17 cellular contexts compared by ENCODE assay signal in the genomic region with DNA sequence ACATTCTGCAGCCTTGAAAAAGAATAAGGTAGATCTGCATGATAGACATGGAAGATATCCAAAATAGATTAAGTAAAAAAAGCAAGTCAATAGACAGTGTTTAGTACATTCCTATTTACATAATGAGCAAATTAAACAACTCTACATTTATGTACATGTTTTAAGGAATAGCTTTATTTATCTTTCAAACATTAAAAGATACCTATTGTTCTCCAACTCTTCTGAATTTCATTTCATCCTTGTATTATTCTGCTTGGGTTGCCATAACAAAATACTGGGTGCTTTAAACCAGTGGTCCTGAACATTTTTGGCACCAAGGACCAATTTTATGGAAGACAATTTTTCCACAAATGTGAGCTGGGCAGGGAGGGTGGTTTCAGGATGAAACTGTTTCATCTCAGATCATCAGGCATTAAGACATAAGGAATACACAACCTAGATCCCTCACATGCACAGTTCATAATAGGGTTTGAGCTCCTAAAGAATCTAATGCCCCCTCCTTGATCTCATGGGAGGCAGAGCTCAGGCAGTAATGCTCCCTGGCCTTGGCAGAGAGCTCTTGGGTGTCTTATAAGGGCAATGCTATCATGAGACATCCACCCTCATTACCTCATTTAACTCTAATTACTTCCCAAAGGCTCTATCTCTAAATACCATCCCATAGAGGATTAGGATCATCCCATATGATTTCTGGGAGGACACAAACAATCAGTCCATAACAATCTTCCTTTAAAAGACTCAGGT. TPM values are rescaled to one million over a fixed set of nuclear protein-coding genes. Genes with fewer than 3 reads are reported as not detected.
DNase-seq lines count a peak whose midpoint lies in the region; ATAC-seq, FAIRE-seq and TF ChIP-seq lines count a peak whose summit lies in the region.
"Had no signal": no experiment of that assay in that cellular context is flagged by ENCODE, and none has a peak within 500 bp of the region (broad histone marks: within the 10 kb centered on the region; RNA-seq: fewer than 3 reads in every experiment).

No MANE protein-coding gene starts in this region.

- no peak overlapping the region for H3K4me3 ChIP-seq in PC-3 (ENCODE audit: low read length)
- no peak overlapping the region for H3K4me3 ChIP-seq in keratinocyte (ENCODE audit: control insufficient read depth in 2 of 3, extremely low read depth in 1 of 3, insufficient read depth in 2 of 3, low read depth in 1 of 3, low read length in 3 of 3)
- H3K4me3 ChIP-seq: A549, GM12878, GM23248 had no signal

- H3K36me3 ChIP-seq in PC-3 (ENCODE audit: low read depth, low read length), result no peaks in the 10 kb centered on the region
- no peaks in the 10 kb centered on the region for H3K36me3 ChIP-seq in keratinocyte (ENCODE audit: control insufficient read depth in 2 of 2, extremely low read depth in 1 of 2, insufficient read depth in 2 of 2, low read length in 2 of 2)
- H3K36me3 ChIP-seq: BE2C had no signal

- no peaks in the 10 kb centered on the region for H3K9me2 ChIP-seq in PC-3 (replicated peaks; ENCODE audit: low read length)

- no peaks in the 10 kb centered on the region for H3K9me1 ChIP-seq in keratinocyte (ENCODE audit: control insufficient read depth, extremely low read depth, insufficient read depth, low read length)

- DNase-seq in D341Med (ENCODE audit: low spot score), result peak; percentile 78
- peak; percentile 57 for DNase-seq in PC-3
- DNase-seq in keratinocyte (ENCODE audit: low read depth, low spot score), result no peak
- DNase-seq in NCI-H1436 (lab: John Stamatoyannopoulos, UW), result no peak
- DNase-seq in COLO829 (ENCODE audit: low spot score), result no peak
- no peak for DNase-seq in NOMO-1 treated with DMSO at 0.1 percent for 48 hours (lab: John Stamatoyannopoulos, UW; ENCODE audit: unreplicated experiment)
- DNase-seq: BE2C; Caco-2; CD8-positive, alpha-beta T cell; DMS 273 treated with DMSO at 0.1 percent for 48 hours; DMS79 had no signal

- no peaks in the 10 kb centered on the region for H3K36me3 Mint-ChIP-seq in activated T-helper 17 cell treated with anti-CD3 and anti-CD28 coated beads, Interleukin-2, amount 50 U/mL, for 72 hours (ENCODE audit: low read depth)
- H3K36me3 Mint-ChIP-seq: CD14-positive monocyte; CD8-positive, alpha-beta T cell had no signal

- FAIRE-seq in keratinocyte (lab: Jason Lieb, UNC), result no peak
- FAIRE-seq: GM12878, H54 had no signal

- H3F3A ChIP-seq in PC-3 (ENCODE audit: low read length, unreplicated experiment), result peaks cover 12% of the 10 kb centered on the region

- H3K27me3 ChIP-seq in PC-3 (ENCODE audit: low read length) (no peaks in the 10 kb centered on the region), keratinocyte (ENCODE audit: control insufficient read depth, extremely low read depth, insufficient read depth, low read length) (no peaks in the 10 kb centered on the region)
- H3K27me3 ChIP-seq: BE2C had no signal

- H3K27ac Mint-ChIP-seq in activated T-helper 17 cell treated with anti-CD3 and anti-CD28 coated beads, Interleukin-2, amount 50 U/mL, for 72 hours, result peak overlapping the region; percentile 17
- H3K27ac Mint-ChIP-seq: CD14-positive monocyte; CD8-positive, alpha-beta T cell had no signal

- no TSS peak for BruUV-seq in PC-3 (replicated peaks; lab: Mats Ljungman, UMichigan)

- H3K79me2 ChIP-seq in PC-3 (ENCODE audit: low read length) (no peaks in the 10 kb centered on the region), keratinocyte (ENCODE audit: control insufficient read depth, insufficient read depth, low read length) (no peaks in the 10 kb centered on the region)

- H3K4me1 ChIP-seq in PC-3 (ENCODE audit: insufficient read depth, low read length) (peaks cover 28% of the 10 kb centered on the region), keratinocyte (ENCODE audit: control insufficient read depth, extremely low read depth, insufficient read depth, low read length) (peaks cover 9% of the 10 kb centered on the region)
- H3K4me1 ChIP-seq: A549, BE2C, Caco-2 had no signal

- CTCF ChIA-PET in PC-3 (lab: Charles Lee), result interaction anchor here (0.7 kb wide), 1 partner anchor 107 kb away, joined by 3 read pairs; no protein-coding TSS in a partner anchor

- peak; percentile 71 for ATAC-seq in PC-3
- ATAC-seq in activated T-helper 17 cell treated with anti-CD3 and anti-CD28 coated beads, Interleukin-2, amount 50 U/mL, for 72 hours (replicated peaks), result no peak
- ATAC-seq: CD8-positive, alpha-beta T cell; GM12878 had no signal

- H3K27ac ChIP-seq in PC-3 (ENCODE audit: low read length) (peak overlapping the region; percentile 99), keratinocyte (ENCODE audit: control insufficient read depth, insufficient read depth, low read length) (peak overlapping the region; percentile 47)
- H3K27ac ChIP-seq: A549, GM23248 had no signal

- intact Hi-C loops in PC-3 (cut with micrococcal nuclease), result loop anchor here (1.0 to 5.0 kb wide), 4 partner anchors 23 to 372 kb away; a partner anchor contains a TSS

- peak overlapping the region; percentile 89 for H3K9ac ChIP-seq in PC-3 (ENCODE audit: low read length)
- no peak overlapping the region for H3K9ac ChIP-seq in keratinocyte (ENCODE audit: control insufficient read depth, extremely low read depth, insufficient read depth, low read length)
- H3K9ac ChIP-seq: GM23248 had no signal

- dilution Hi-C loops in keratinocyte (cut with MboI; ENCODE audit: extremely low pct_ligation_motif_present, low sequenced_read_pairs), result no loop called here

- no peak overlapping the region for H3K4me3 Mint-ChIP-seq in activated T-helper 17 cell treated with anti-CD3 and anti-CD28 coated beads, Interleukin-2, amount 50 U/mL, for 72 hours
- H3K4me3 Mint-ChIP-seq: CD14-positive monocyte; CD8-positive, alpha-beta T cell had no signal

- POLR2A ChIA-PET in PC-3 (lab: Charles Lee; ENCODE audit: unreplicated experiment), result interaction anchor here (0.6 to 1.0 kb wide), 4 partner anchors 9 to 140 kb away, joined by 3 to 5 read pairs (median 3); a partner anchor contains a TSS

- H3K9me3 ChIP-seq in PC-3 (ENCODE audit: low read length) (no peaks in the 10 kb centered on the region), keratinocyte (ENCODE audit: control insufficient read depth, low read depth, low read length) (no peaks in the 10 kb centered on the region)
- H3K9me3 ChIP-seq: A549, BE2C, Caco-2 had no signal

- H3K27me3 Mint-ChIP-seq in activated T-helper 17 cell treated with anti-CD3 and anti-CD28 coated beads, Interleukin-2, amount 50 U/mL, for 72 hours, result peaks cover 2% of the 10 kb centered on the region

- no peak overlapping the region for H2AFZ ChIP-seq in PC-3 (ENCODE audit: low read length)
- no peak overlapping the region for H2AFZ ChIP-seq in keratinocyte (ENCODE audit: control insufficient read depth, low read length)

- H4K20me1 ChIP-seq in PC-3 (ENCODE audit: low read length) (no peaks in the 10 kb centered on the region), keratinocyte (ENCODE audit: control insufficient read depth, extremely low read depth, insufficient read depth, low read length) (no peaks in the 10 kb centered on the region)

- H3K4me1 Mint-ChIP-seq in activated T-helper 17 cell treated with anti-CD3 and anti-CD28 coated beads, Interleukin-2, amount 50 U/mL, for 72 hours, result no peaks in the 10 kb centered on the region
- H3K4me1 Mint-ChIP-seq: CD14-positive monocyte had no signal

- H3K9me3 Mint-ChIP-seq in activated T-helper 17 cell treated with anti-CD3 and anti-CD28 coated beads, Interleukin-2, amount 50 U/mL, for 72 hours, result no peaks in the 10 kb centered on the region
- H3K9me3 Mint-ChIP-seq: CD8-positive, alpha-beta T cell had no signal

- H3K4me2 ChIP-seq in PC-3 (ENCODE audit: low read length) (peak overlapping the region; percentile 66), keratinocyte (ENCODE audit: control insufficient read depth, extremely low read depth, insufficient read depth, low read depth, low read length) (no peak overlapping the region)
- H3K4me2 ChIP-seq: A549 had no signal

- TF ChIP-seq CTCF in PC-3 (conservative IDR thresholded peaks at IDR 0.05; ENCODE audit: low read depth, low read length) (no peak), keratinocyte (optimal IDR thresholded peaks at IDR 0.05 in 1 of 3, IDR thresholded peaks at IDR 0.05 in 1 of 3, conservative IDR thresholded peaks at IDR 0.05 in 1 of 3; ENCODE audit: extremely low read depth in 1 of 3, insufficient read depth in 2 of 3, low read length in 3 of 3) (no peak)

RNA-seq across cellular contexts. Expression of a gene that starts 6.8 kb away (rescaled TPM):
- 51.6 and 57.6 TPM in 2 replicates for total RNA-seq in PC-3 (2014; rRNA removed)
- 10 to 100 TPM; 41.6 to 51.3 TPM for total RNA-seq in activated T-helper 17 cell treated with anti-CD3 and anti-CD28 coated beads, Interleukin-2, amount 50 U/mL, for 72 hours
- 26.9 to 54.0 TPM (median 31.4 TPM) in 3 replicates for polyA plus RNA-seq in keratinocyte
- polyA plus RNA-seq in keratinocyte (2011; ENCODE audit: low read depth), result 43.0 TPM
- polyA plus RNA-seq in keratinocyte (2011; cell fraction: cytosol; rRNA removed), result 15.5 and 29.8 TPM in 2 replicates
- polyA plus RNA-seq in keratinocyte (2011; cell fraction: nucleus; rRNA removed), result 34.7 and 55.8 TPM in 2 replicates
- 23.9 and 37.4 TPM in 2 replicates for polyA plus RNA-seq in keratinocyte (2012; ENCODE audit: low replicate concordance)
- 1.9 to 34.7 TPM (median 13.1 TPM) in 3 replicates for polyA minus RNA-seq in keratinocyte
- 37.4 TPM for polyA minus RNA-seq in keratinocyte (2011; cell fraction: cytosol; rRNA and poly(A)+ RNA removed)
- 28.5 and 60.0 TPM in 2 replicates for polyA minus RNA-seq in keratinocyte (2011; cell fraction: nucleus; rRNA and poly(A)+ RNA removed)

RNA-seq across cellular contexts. Expression of a gene that starts 8.1 kb away (rescaled TPM):
- total RNA-seq in PC-3 (2014; rRNA removed), result 486 and 540 TPM in 2 replicates
- 100 to 1,000 TPM in 1 of 2 donors, 10 to 100 TPM in 1; 83.0 to 118 TPM for total RNA-seq in activated T-helper 17 cell treated with anti-CD3 and anti-CD28 coated beads, Interleukin-2, amount 50 U/mL, for 72 hours
- 97.3 to 185 TPM (median 145 TPM) in 3 replicates for polyA plus RNA-seq in keratinocyte
- 70.4 TPM for polyA plus RNA-seq in keratinocyte (2011; ENCODE audit: low read depth)
- polyA plus RNA-seq in keratinocyte (2011; cell fraction: cytosol; rRNA removed), result 126 and 173 TPM in 2 replicates
- polyA plus RNA-seq in keratinocyte (2011; cell fraction: nucleus; rRNA removed), result 102 and 104 TPM in 2 replicates
- polyA plus RNA-seq in keratinocyte (2012; ENCODE audit: low replicate concordance), result 136 and 152 TPM in 2 replicates
- 31.7 to 37.3 TPM (median 34.9 TPM) in 3 replicates for polyA minus RNA-seq in keratinocyte
- polyA minus RNA-seq in keratinocyte (2011; cell fraction: cytosol; rRNA and poly(A)+ RNA removed), result 52.4 TPM
- polyA minus RNA-seq in keratinocyte (2011; cell fraction: nucleus; rRNA and poly(A)+ RNA removed), result 16.4 and 26.0 TPM in 2 replicates

Comparison
In these comparisons a context has a peak if more than half of its experiments do, and no peak if none do; other contexts are left out.
1. DNase-seq: peak in D341Med (single experiment) and PC-3 (single experiment); none in keratinocyte (single experiment), NCI-H1436 (single experiment), COLO829 (single experiment) and NOMO-1 treated with DMSO at 0.1 percent for 48 hours (single experiment).